Comparison of ENCODE assay signal across 10 cellular contexts in genomic region chr17:49016775-49017463, GRCh38. TPM values are rescaled to one million over a fixed set of nuclear protein-coding genes. Genes with fewer than 3 reads are reported as not detected.
A peak's percentile ranks its signal among the peaks of the same experiment; 100 is the strongest.
DNase-seq lines count a peak whose midpoint lies in the region; ATAC-seq and TF ChIP-seq lines count a peak whose summit lies in the region.
"Had no signal": no experiment of that assay in that cellular context is flagged by ENCODE, and none has a peak within 500 bp of the region (broad histone marks: within the 10 kb centered on the region; RNA-seq: fewer than 3 reads in every experiment).

No MANE protein-coding gene starts in this region.

- intact Hi-C loops in Calu3 (cut with micrococcal nuclease; ENCODE audit: unreplicated experiment), result no loop called here

- H3K36me3 ChIP-seq in osteoblast (ENCODE audit: insufficient read depth, low read length), result no peaks in the 10 kb centered on the region

- peaks cover 27% of the 10 kb centered on the region for H3K79me2 ChIP-seq in osteoblast (ENCODE audit: insufficient read depth, low read length)

- no peak overlapping the region for H3K27ac ChIP-seq in osteoblast (ENCODE audit: low read depth, low read length)
- H3K27ac ChIP-seq: brain microvascular endothelial cell had no signal

- TF ChIP-seq CTCF in Calu3 (IDR thresholded peaks at IDR 0.05; ENCODE audit: unreplicated experiment) (no peak), osteoblast (IDR thresholded peaks at IDR 0.05; ENCODE audit: extremely low read depth, low read depth, low read length) (no peak)

- H3K9me3 Mint-ChIP-seq in Calu3 (ENCODE audit: low read depth, unreplicated experiment), result no peaks in the 10 kb centered on the region
- H3K9me3 Mint-ChIP-seq in activated T-cell treated with anti-CD3 and anti-CD28 coated beads, Interleukin-2, amount 50 U/mL, for 72 hours, result no peaks in the 10 kb centered on the region

- no peaks in the 10 kb centered on the region for H4K20me1 ChIP-seq in osteoblast (ENCODE audit: insufficient read depth, low read length)

- no peak overlapping the region for H2AFZ ChIP-seq in osteoblast (ENCODE audit: low read length)

- no peak for ATAC-seq in GM18858 (IDR thresholded peaks at IDR 0.05; ENCODE audit: unreplicated experiment)
- no peak for ATAC-seq in activated T-cell treated with anti-CD3 and anti-CD28 coated beads, Interleukin-2, amount 50 U/mL, for 72 hours (replicated peaks in 1 of 2)
- no peak for ATAC-seq in HG03095 (IDR thresholded peaks at IDR 0.05; ENCODE audit: unreplicated experiment)

- H3K27ac Mint-ChIP-seq in Calu3 (ENCODE audit: unreplicated experiment), result no peak overlapping the region
- no peak overlapping the region for H3K27ac Mint-ChIP-seq in activated T-cell treated with anti-CD3 and anti-CD28 coated beads, Interleukin-2, amount 50 U/mL, for 72 hours

- no peaks in the 10 kb centered on the region for H3K9me3 ChIP-seq in osteoblast (ENCODE audit: low read depth, low read length)
- H3K9me3 ChIP-seq: HAP-1 had no signal

- peaks cover 55% of the 10 kb centered on the region for H3K27me3 Mint-ChIP-seq in Calu3 (ENCODE audit: unreplicated experiment)
- H3K27me3 Mint-ChIP-seq in activated T-cell treated with anti-CD3 and anti-CD28 coated beads, Interleukin-2, amount 50 U/mL, for 72 hours (ENCODE audit: low read depth), result peaks cover 39% of the 10 kb centered on the region

- H3K4me1 ChIP-seq in osteoblast (ENCODE audit: insufficient read depth, low read length), result peaks cover 33% of the 10 kb centered on the region

- no TSS peak for BruUV-seq in Calu3 (replicated peaks; lab: Mats Ljungman, UMichigan)

- peaks cover 19% of the 10 kb centered on the region for H3K4me1 Mint-ChIP-seq in Calu3 (ENCODE audit: low read depth, unreplicated experiment)
- H3K4me1 Mint-ChIP-seq in activated T-cell treated with anti-CD3 and anti-CD28 coated beads, Interleukin-2, amount 50 U/mL, for 72 hours (ENCODE audit: low read depth), result no peaks in the 10 kb centered on the region

- H3K4me2 ChIP-seq in osteoblast (ENCODE audit: insufficient read depth, low read length), result peak overlapping the region; percentile 65

- H3K4me3 Mint-ChIP-seq in Calu3 (ENCODE audit: low read depth, unreplicated experiment), result peak overlapping the region; percentile 31
- no peak overlapping the region for H3K4me3 Mint-ChIP-seq in activated T-cell treated with anti-CD3 and anti-CD28 coated beads, Interleukin-2, amount 50 U/mL, for 72 hours

- H3K36me3 Mint-ChIP-seq in Calu3 (ENCODE audit: insufficient read depth, unreplicated experiment), result peaks cover 25% of the 10 kb centered on the region
- no peaks in the 10 kb centered on the region for H3K36me3 Mint-ChIP-seq in activated T-cell treated with anti-CD3 and anti-CD28 coated beads, Interleukin-2, amount 50 U/mL, for 72 hours (ENCODE audit: insufficient read depth in 2 of 2)

- peaks cover 37% of the 10 kb centered on the region for H3K27me3 ChIP-seq in osteoblast (ENCODE audit: insufficient read depth, low read length)
- H3K27me3 ChIP-seq: brain microvascular endothelial cell had no signal

- no peak overlapping the region for H3K4me3 ChIP-seq in osteoblast (ENCODE audit: insufficient read depth, low read length)
- H3K4me3 ChIP-seq: HAP-1 had no signal

- CTCF ChIA-PET in Calu3 (lab: Charles Lee), result interaction anchor here (0.5 to 1.6 kb wide), 7 partner anchors 15 to 1314 kb away, joined by 4 to 6 read pairs (median 4); no protein-coding TSS in a partner anchor

- peak; percentile 76 for DNase-seq in Calu3
- DNase-seq in LoVo (ENCODE audit: low spot score), result peak; percentile 77
- DNase-seq in dermis microvascular lymphatic vessel endothelial cell (ENCODE audit: low read depth in 2 of 2), result peak; percentile 10 to 85
- DNase-seq in osteoblast (ENCODE audit: insufficient read length, low spot score, missing footprints), result peak; percentile 96
- no peak for DNase-seq in UCSD-AML1 (lab: John Stamatoyannopoulos, UW; ENCODE audit: unreplicated experiment)
- no peak for DNase-seq in activated T-cell treated with anti-CD3 and anti-CD28 coated beads, Interleukin-2, amount 50 U/mL, for 72 hours
- DNase-seq: brain microvascular endothelial cell had no signal

RNA-seq across cellular contexts. Expression of gene IGF2BP1, which starts 19.7 kb away (rescaled TPM):
- total RNA-seq in Calu3 (2022) (14.4 and 17.6 TPM in 2 replicates), dermis microvascular lymphatic vessel endothelial cell (under 0.01 TPM in 2 replicates), osteoblast (0.59 and 1.4 TPM in 2 replicates)
- total RNA-seq in activated T-cell treated with anti-CD3 and anti-CD28 coated beads, Interleukin-2, amount 50 U/mL, for 72 hours, result under 1 TPM; 0.32 to 0.50 TPM

RNA-seq across cellular contexts. Expression of gene GIP, which starts 48.5 kb away (rescaled TPM):
- total RNA-seq in Calu3 (2022), result not detected in 2 replicates
- total RNA-seq in dermis microvascular lymphatic vessel endothelial cell, result not detected in 2 replicates
- total RNA-seq in osteoblast, result not detected in 2 replicates
- total RNA-seq in activated T-cell treated with anti-CD3 and anti-CD28 coated beads, Interleukin-2, amount 50 U/mL, for 72 hours, result not detected

Comparison
In these comparisons a context has a peak if more than half of its experiments do, and no peak if none do; other contexts are left out.
1. DNase-seq: peak in Calu3 (single experiment), LoVo (single experiment), dermis microvascular lymphatic vessel endothelial cell (2 of 2) and osteoblast (single experiment); none in UCSD-AML1 (single experiment) and activated T-cell treated with anti-CD3 and anti-CD28 coated beads, Interleukin-2, amount 50 U/mL, for 72 hours (0 of 2).